Comparison of ENCODE assay signal across 24 cellular contexts in the genomic region with DNA sequence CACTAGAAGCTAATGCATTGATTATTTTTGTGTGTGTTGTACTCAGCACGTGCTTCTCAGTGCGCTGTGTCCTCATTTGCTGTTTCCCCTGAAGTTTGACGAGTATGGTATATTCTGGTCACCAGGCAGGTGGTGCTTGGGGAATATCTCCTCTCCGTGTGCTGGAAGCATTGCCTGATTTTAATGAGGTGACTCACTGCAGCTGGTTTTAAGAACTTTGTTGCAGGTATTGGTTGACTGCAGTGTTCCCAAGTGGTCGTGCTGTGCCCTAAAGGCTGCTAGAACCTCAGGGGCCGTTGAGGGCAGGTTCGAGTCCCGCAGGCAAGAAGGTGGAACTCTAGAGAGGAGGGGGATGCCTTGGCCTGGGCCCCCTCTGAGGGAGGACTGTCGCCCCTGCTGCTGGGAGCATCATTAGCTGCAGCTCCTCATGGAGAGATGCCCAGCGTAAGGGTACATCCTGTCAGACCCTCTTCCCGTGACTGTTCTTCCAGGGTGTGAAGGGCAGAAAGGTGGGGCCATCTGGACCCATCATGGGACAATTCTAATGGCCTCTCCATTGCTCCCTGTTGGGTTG.
DNase-seq lines count a peak whose midpoint lies in the region; ATAC-seq and TF ChIP-seq lines count a peak whose summit lies in the region.
"Had no signal": no experiment of that assay in that cellular context is flagged by ENCODE, and none has a peak within 500 bp of the region (broad histone marks: within the 10 kb centered on the region; RNA-seq: fewer than 3 reads in every experiment).

No MANE protein-coding gene starts in this region.

- peaks cover 4% of the 10 kb centered on the region for H3K9me3 Mint-ChIP-seq in nephron progenitor cell
- no peaks in the 10 kb centered on the region for H3K9me3 Mint-ChIP-seq in T-cell
- no peaks in the 10 kb centered on the region for H3K9me3 Mint-ChIP-seq in activated CD8-positive, alpha-beta memory T cell treated with anti-CD3 and anti-CD28 coated beads, Interleukin-2, amount 10 ng/mL, durations not matched to agents 7 days and 5 days (ENCODE audit: low read depth)
- H3K9me3 Mint-ChIP-seq: activated naive CD8-positive, alpha-beta T cell treated with anti-CD3 and anti-CD28 coated beads, Interleukin-2, amount 10 ng/mL, durations not matched to agents 7 days and 5 days; stimulated activated effector memory CD8-positive, alpha-beta T cell treated with anti-CD3 and anti-CD28 coated beads, Interleukin-12 subunit alpha, Interleukin-12 subunit beta, amount 100 ng/mL, for 72 hours had no signal

- DNase-seq in H7 (peak; percentile 21), NCI-H2107 treated with DMSO at 0.1 percent for 48 hours (lab: John Stamatoyannopoulos, UW; ENCODE audit: unreplicated experiment) (peak; percentile 67), nephron progenitor cell (no peak), mesenteric fat pad (ENCODE audit: low spot score) (no peak), cerebellar nuclear complex (lab: John Stamatoyannopoulos, UW) (no peak), T-cell (no peak)
- DNase-seq in activated CD8-positive, alpha-beta memory T cell treated with anti-CD3 and anti-CD28 coated beads, Interleukin-2, amount 10 ng/mL, durations not matched to agents 7 days and 5 days = no peak
- DNase-seq: activated CD4-positive, alpha-beta T cell treated with anti-CD3 and anti-CD28 coated beads for 1 hour; activated effector memory CD4-positive, alpha-beta T cell treated with Interleukin-2 at 50 U/mL for 16 hours; activated naive CD8-positive, alpha-beta T cell treated with anti-CD3 and anti-CD28 coated beads, Interleukin-2, amount 10 ng/mL, durations not matched to agents 7 days and 5 days; DMS53; GF-D8; KG1; MM.1S; NCI-H1436 treated with DMSO at 0.1 percent for 48 hours; NCI-H774; RPMI8226; stimulated activated CD4-positive, alpha-beta T cell treated with anti-CD3 and anti-CD28 coated beads, Interleukin-12 subunit alpha, Interleukin-12 subunit beta, amount 100 ng/mL, for 4 hours; stimulated activated CD4-positive, alpha-beta T cell treated with anti-CD3 and anti-CD28 coated beads, Interleukin-4, amount 100 ng/mL, for 1 hour had no signal

- POLR2A ChIA-PET in T-cell (lab: Charles Lee) = no interaction called here

- TF ChIP-seq CTCF in nephron progenitor cell (IDR thresholded peaks at IDR 0.05) = no peak

- CTCF ChIA-PET in T-cell (lab: Charles Lee) = no interaction called here
- CTCF ChIA-PET in activated CD8-positive, alpha-beta memory T cell treated with anti-CD3 and anti-CD28 coated beads, Interleukin-2, amount 10 ng/mL, durations not matched to agents 7 days and 5 days (lab: Charles Lee) = no interaction called here

- no peak for ATAC-seq in T-cell (replicated peaks in 1 of 4)
- ATAC-seq in activated CD8-positive, alpha-beta memory T cell treated with anti-CD3 and anti-CD28 coated beads, Interleukin-2, amount 10 ng/mL, durations not matched to agents 7 days and 5 days = no peak
- ATAC-seq: stimulated activated effector memory CD8-positive, alpha-beta T cell treated with anti-CD3 and anti-CD28 coated beads, Interleukin-12 subunit alpha, Interleukin-12 subunit beta, amount 100 ng/mL, for 72 hours had no signal

- H3K27me3 Mint-ChIP-seq in nephron progenitor cell (ENCODE audit: low read depth, poor library complexity) = peaks cover 3% of the 10 kb centered on the region
- H3K27me3 Mint-ChIP-seq in T-cell = peaks cover 0 to 4% of the 10 kb centered on the region in 2 donors
- H3K27me3 Mint-ChIP-seq in activated CD8-positive, alpha-beta memory T cell treated with anti-CD3 and anti-CD28 coated beads, Interleukin-2, amount 10 ng/mL, durations not matched to agents 7 days and 5 days = no peaks in the 10 kb centered on the region
- H3K27me3 Mint-ChIP-seq: activated naive CD8-positive, alpha-beta T cell treated with anti-CD3 and anti-CD28 coated beads, Interleukin-2, amount 10 ng/mL, durations not matched to agents 7 days and 5 days had no signal

- H3K4me1 Mint-ChIP-seq in nephron progenitor cell = peaks cover 72% of the 10 kb centered on the region
- H3K4me1 Mint-ChIP-seq in T-cell = no peaks in the 10 kb centered on the region
- H3K4me1 Mint-ChIP-seq in activated CD8-positive, alpha-beta memory T cell treated with anti-CD3 and anti-CD28 coated beads, Interleukin-2, amount 10 ng/mL, durations not matched to agents 7 days and 5 days = no peaks in the 10 kb centered on the region
- H3K4me1 Mint-ChIP-seq: activated naive CD8-positive, alpha-beta T cell treated with anti-CD3 and anti-CD28 coated beads, Interleukin-2, amount 10 ng/mL, durations not matched to agents 7 days and 5 days had no signal

- H3K36me3 Mint-ChIP-seq in nephron progenitor cell (ENCODE audit: low read depth) (peaks cover 5% of the 10 kb centered on the region), T-cell (no peaks in the 10 kb centered on the region)
- no peaks in the 10 kb centered on the region for H3K36me3 Mint-ChIP-seq in activated CD8-positive, alpha-beta memory T cell treated with anti-CD3 and anti-CD28 coated beads, Interleukin-2, amount 10 ng/mL, durations not matched to agents 7 days and 5 days
- H3K36me3 Mint-ChIP-seq: activated naive CD8-positive, alpha-beta T cell treated with anti-CD3 and anti-CD28 coated beads, Interleukin-2, amount 10 ng/mL, durations not matched to agents 7 days and 5 days; stimulated activated effector memory CD8-positive, alpha-beta T cell treated with anti-CD3 and anti-CD28 coated beads, Interleukin-12 subunit alpha, Interleukin-12 subunit beta, amount 100 ng/mL, for 72 hours had no signal

- H3K27ac Mint-ChIP-seq in nephron progenitor cell (peak overlapping the region; percentile 41), T-cell (no peak overlapping the region)
- no peak overlapping the region for H3K27ac Mint-ChIP-seq in activated CD8-positive, alpha-beta memory T cell treated with anti-CD3 and anti-CD28 coated beads, Interleukin-2, amount 10 ng/mL, durations not matched to agents 7 days and 5 days
- H3K27ac Mint-ChIP-seq: activated naive CD8-positive, alpha-beta T cell treated with anti-CD3 and anti-CD28 coated beads, Interleukin-2, amount 10 ng/mL, durations not matched to agents 7 days and 5 days; stimulated activated effector memory CD8-positive, alpha-beta T cell treated with anti-CD3 and anti-CD28 coated beads, Interleukin-12 subunit alpha, Interleukin-12 subunit beta, amount 100 ng/mL, for 72 hours had no signal

- no peaks in the 10 kb centered on the region for H3K27me3 ChIP-seq in H7 (ENCODE audit: control insufficient read depth, insufficient read depth, low read length)
- H3K27me3 ChIP-seq: BLaER1 had no signal

- H3K36me3 ChIP-seq in H7 (replicated peaks; ENCODE audit: control insufficient read depth, insufficient read depth, low read length) = no peaks in the 10 kb centered on the region
- H3K36me3 ChIP-seq: HAP-1 had no signal

- H3K27ac ChIP-seq in cingulate gyrus (ENCODE audit: low read depth, low read length) = peak overlapping the region; percentile 90
- H3K27ac ChIP-seq: BLaER1, epithelial cell of prostate had no signal

- no peak overlapping the region for H3K4me3 ChIP-seq in H7 (ENCODE audit: insufficient read depth, low read depth, low read length)
- H3K4me3 ChIP-seq: BLaER1, HAP-1 had no signal

- H3K4me3 Mint-ChIP-seq in nephron progenitor cell (no peak overlapping the region), T-cell (no peak overlapping the region)
- H3K4me3 Mint-ChIP-seq in activated CD8-positive, alpha-beta memory T cell treated with anti-CD3 and anti-CD28 coated beads, Interleukin-2, amount 10 ng/mL, durations not matched to agents 7 days and 5 days = no peak overlapping the region
- H3K4me3 Mint-ChIP-seq: activated naive CD8-positive, alpha-beta T cell treated with anti-CD3 and anti-CD28 coated beads, Interleukin-2, amount 10 ng/mL, durations not matched to agents 7 days and 5 days; stimulated activated effector memory CD8-positive, alpha-beta T cell treated with anti-CD3 and anti-CD28 coated beads, Interleukin-12 subunit alpha, Interleukin-12 subunit beta, amount 100 ng/mL, for 72 hours had no signal

Comparison
In these comparisons a context has a peak if more than half of its experiments do, and no peak if none do; other contexts are left out.
1. DNase-seq: peak in H7 (single experiment) and NCI-H2107 treated with DMSO at 0.1 percent for 48 hours (single experiment); none in nephron progenitor cell (single experiment), mesenteric fat pad (single experiment), cerebellar nuclear complex (0 of 2), T-cell (0 of 34) and activated CD8-positive, alpha-beta memory T cell treated with anti-CD3 and anti-CD28 coated beads, Interleukin-2, amount 10 ng/mL, durations not matched to agents 7 days and 5 days (single experiment).